In the genomic region with DNA sequence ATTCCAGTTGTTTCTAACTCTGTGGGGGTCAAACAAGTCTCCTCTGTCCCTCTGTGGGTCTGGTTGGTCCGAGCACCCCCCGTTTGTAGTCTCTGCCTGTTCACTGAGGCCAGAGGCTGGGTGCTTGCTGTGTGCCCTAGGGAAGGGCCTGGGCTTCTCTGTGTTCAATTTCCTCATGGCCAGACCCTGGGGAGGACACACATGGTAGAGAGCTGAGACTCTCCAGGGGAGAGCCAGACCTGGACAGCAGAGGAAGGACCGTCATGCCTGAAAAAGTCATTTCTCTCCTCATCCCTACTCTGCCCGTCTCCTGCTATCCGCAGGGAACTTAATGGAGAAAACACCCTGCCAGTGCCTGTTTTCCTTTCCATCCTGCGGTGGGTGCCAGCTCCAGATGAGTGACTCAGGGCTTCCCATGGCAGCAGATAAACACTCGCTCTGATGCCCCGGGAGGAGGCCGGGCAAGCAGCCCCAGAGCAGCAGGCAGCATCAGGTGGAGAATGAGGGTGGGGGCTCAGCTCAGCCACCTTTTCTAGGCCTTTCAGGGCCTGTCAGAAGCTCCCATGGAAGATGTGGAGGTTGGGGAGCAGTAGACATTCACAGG, we compare ENCODE assay signal across 11 cellular contexts. TPM values are rescaled to one million over a fixed set of nuclear protein-coding genes. Genes with fewer than 3 reads are reported as not detected.
DNase-seq lines count a peak whose midpoint lies in the region; ATAC-seq, FAIRE-seq and TF ChIP-seq lines count a peak whose summit lies in the region.
"Had no signal": no experiment of that assay in that cellular context is flagged by ENCODE, and none has a peak within 500 bp of the region (broad histone marks: within the 10 kb centered on the region; RNA-seq: fewer than 3 reads in every experiment).

No MANE protein-coding gene starts in this region.

- H3K36me3 Mint-ChIP-seq in activated T-cell treated with anti-CD3 and anti-CD28 coated beads, Interleukin-2, amount 50 U/mL, for 72 hours (ENCODE audit: insufficient read depth in 2 of 2) = no peaks in the 10 kb centered on the region
- H3K36me3 Mint-ChIP-seq: activated naive CD4-positive, alpha-beta T cell treated with anti-CD3 and anti-CD28 coated beads, Interleukin-2, amount 50 U/mL, for 24 hours had no signal

- H3K27me3 Mint-ChIP-seq in activated T-cell treated with anti-CD3 and anti-CD28 coated beads, Interleukin-2, amount 50 U/mL, for 72 hours (ENCODE audit: low read depth) = peaks cover 6% of the 10 kb centered on the region
- H3K27me3 Mint-ChIP-seq: activated CD4-positive, alpha-beta T cell treated with anti-CD3 and anti-CD28 coated beads for 36 hours; activated naive CD4-positive, alpha-beta T cell treated with anti-CD3 and anti-CD28 coated beads, Interleukin-2, amount 50 U/mL, for 24 hours had no signal

- DNase-seq in EL (peak; percentile 35), RCC 7860 (ENCODE audit: low spot score) (peak; percentile 96), fibroblast of gingiva (ENCODE audit: low read depth) (peak; percentile 75), renal cortical epithelial cell (ENCODE audit: low read depth) (peak; percentile 82), NCI-H2196 treated with DMSO at 0.1 percent for 48 hours (lab: John Stamatoyannopoulos, UW; ENCODE audit: unreplicated experiment) (no peak), GM12892 (ENCODE audit: insufficient read length) (no peak)
- no peak for DNase-seq in activated T-cell treated with anti-CD3 and anti-CD28 coated beads, Interleukin-2, amount 50 U/mL, for 72 hours
- DNase-seq in activated CD8-positive, alpha-beta memory T cell treated with anti-CD3 and anti-CD28 coated beads, Interleukin-2, amount 50 U/mL, for 4 hours = no peak
- DNase-seq: activated CD4-positive, alpha-beta T cell treated with anti-CD3 and anti-CD28 coated beads for 36 hours; NCI-H146 had no signal

- FAIRE-seq in RCC 7860 (lab: Jason Lieb, UNC) = peak; percentile 84
- no peak for FAIRE-seq in GM12892 (lab: Jason Lieb, UNC)

- no peaks in the 10 kb centered on the region for H3K9me3 Mint-ChIP-seq in activated T-cell treated with anti-CD3 and anti-CD28 coated beads, Interleukin-2, amount 50 U/mL, for 72 hours
- H3K9me3 Mint-ChIP-seq: activated naive CD4-positive, alpha-beta T cell treated with anti-CD3 and anti-CD28 coated beads, Interleukin-2, amount 50 U/mL, for 24 hours had no signal

- H3K4me3 Mint-ChIP-seq in activated T-cell treated with anti-CD3 and anti-CD28 coated beads, Interleukin-2, amount 50 U/mL, for 72 hours = no peak overlapping the region
- H3K4me3 Mint-ChIP-seq: activated CD4-positive, alpha-beta T cell treated with anti-CD3 and anti-CD28 coated beads for 36 hours; activated naive CD4-positive, alpha-beta T cell treated with anti-CD3 and anti-CD28 coated beads, Interleukin-2, amount 50 U/mL, for 24 hours had no signal

- no peak for TF ChIP-seq POLR2A in GM12892 (IDR thresholded peaks at IDR 0.05; ENCODE audit: low read depth, low read length)

- no peak overlapping the region for H3K27ac Mint-ChIP-seq in activated T-cell treated with anti-CD3 and anti-CD28 coated beads, Interleukin-2, amount 50 U/mL, for 72 hours
- H3K27ac Mint-ChIP-seq: activated CD4-positive, alpha-beta T cell treated with anti-CD3 and anti-CD28 coated beads for 36 hours; activated naive CD4-positive, alpha-beta T cell treated with anti-CD3 and anti-CD28 coated beads, Interleukin-2, amount 50 U/mL, for 24 hours had no signal

- ATAC-seq in activated T-cell treated with anti-CD3 and anti-CD28 coated beads, Interleukin-2, amount 50 U/mL, for 72 hours (replicated peaks in 1 of 2) = no peak
- ATAC-seq: activated CD4-positive, alpha-beta T cell treated with anti-CD3 and anti-CD28 coated beads for 36 hours had no signal

- H3K4me1 Mint-ChIP-seq in activated T-cell treated with anti-CD3 and anti-CD28 coated beads, Interleukin-2, amount 50 U/mL, for 72 hours (ENCODE audit: low read depth) = no peaks in the 10 kb centered on the region
- H3K4me1 Mint-ChIP-seq: activated CD4-positive, alpha-beta T cell treated with anti-CD3 and anti-CD28 coated beads for 36 hours; activated naive CD4-positive, alpha-beta T cell treated with anti-CD3 and anti-CD28 coated beads, Interleukin-2, amount 50 U/mL, for 24 hours had no signal

RNA-seq across cellular contexts. Expression of gene SNAI1, which starts 51.9 kb away (rescaled TPM):
- total RNA-seq in renal cortical epithelial cell = 0.52 and 2.7 TPM in 2 replicates
- 1 to 10 TPM; 1.3 TPM for total RNA-seq in activated T-cell treated with anti-CD3 and anti-CD28 coated beads, Interleukin-2, amount 50 U/mL, for 72 hours
- polyA plus RNA-seq in GM12892 (2012; ENCODE audit: missing spikeins) = 0.36 TPM

Comparison
In these comparisons a context has a peak if more than half of its experiments do, and no peak if none do; other contexts are left out.
1. DNase-seq: peak in EL (single experiment), RCC 7860 (single experiment), fibroblast of gingiva (single experiment) and renal cortical epithelial cell (single experiment); none in activated T-cell treated with anti-CD3 and anti-CD28 coated beads, Interleukin-2, amount 50 U/mL, for 72 hours (0 of 2), activated CD8-positive, alpha-beta memory T cell treated with anti-CD3 and anti-CD28 coated beads, Interleukin-2, amount 50 U/mL, for 4 hours (single experiment), NCI-H2196 treated with DMSO at 0.1 percent for 48 hours (single experiment) and GM12892 (single experiment).